In the genomic region with DNA sequence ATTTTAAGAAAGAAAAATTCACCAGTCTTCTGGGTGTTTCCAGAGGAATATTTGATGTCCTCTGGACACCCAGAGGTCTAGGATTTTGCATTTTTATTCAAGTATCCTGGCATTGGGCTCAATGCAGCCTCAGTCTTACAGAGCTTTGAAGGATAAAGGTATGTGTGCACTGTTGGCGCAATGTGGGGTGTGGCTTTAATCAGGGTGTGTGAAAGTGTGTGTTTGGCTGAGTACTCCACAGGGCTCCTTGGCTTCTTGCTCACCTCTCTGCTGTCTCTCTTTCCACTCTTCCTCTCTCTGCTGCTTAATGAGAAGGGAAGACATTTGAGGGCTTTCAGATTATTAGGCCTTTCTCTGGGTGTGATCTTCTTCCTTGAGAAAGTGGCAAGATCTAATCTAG, we compare ENCODE assay signal across 21 cellular contexts.
A peak's percentile ranks its signal among the peaks of the same experiment; 100 is the strongest.
DNase-seq lines count a peak whose midpoint lies in the region; ATAC-seq and TF ChIP-seq lines count a peak whose summit lies in the region.
"Had no signal": no experiment of that assay in that cellular context is flagged by ENCODE, and none has a peak within 500 bp of the region (broad histone marks: within the 10 kb centered on the region; RNA-seq: fewer than 3 reads in every experiment).

No MANE protein-coding gene starts in this region.

- H3K27me3 Mint-ChIP-seq in nephron progenitor cell (ENCODE audit: low read depth, poor library complexity) = peaks cover 9% of the 10 kb centered on the region

- H3K27ac ChIP-seq in left lung (no peak overlapping the region), upper lobe of right lung (no peak overlapping the region)
- H3K27ac ChIP-seq: 22Rv1, BLaER1, C4-2B, GM23248 had no signal

- peak overlapping the region; percentile 76 for H3K27ac Mint-ChIP-seq in nephron progenitor cell
- H3K27ac Mint-ChIP-seq: B cell; CD4-positive, CD25-positive, alpha-beta regulatory T cell; CD8-positive, alpha-beta T cell had no signal

- TF ChIP-seq CTCF in epithelial cell of esophagus (IDR thresholded peaks at IDR 0.05; ENCODE audit: insufficient read depth, low read depth, low read length, missing control alignments) = no peak
- TF ChIP-seq CTCF in left lung (IDR thresholded peaks at IDR 0.05) = no peak
- TF ChIP-seq CTCF in nephron progenitor cell (IDR thresholded peaks at IDR 0.05) = no peak
- no peak for TF ChIP-seq CTCF in upper lobe of right lung (IDR thresholded peaks at IDR 0.05)

- peak; percentile 24 for ATAC-seq in left lung
- ATAC-seq in upper lobe of right lung = peak; percentile 60
- ATAC-seq: CD8-positive, alpha-beta T cell; GM12878 had no signal

- H3K9me3 ChIP-seq in left lung = peaks cover 0 to 5% of the 10 kb centered on the region in 2 donors
- H3K9me3 ChIP-seq in upper lobe of right lung = no peaks in the 10 kb centered on the region

- H3K9me3 Mint-ChIP-seq in nephron progenitor cell = peaks cover 60% of the 10 kb centered on the region
- H3K9me3 Mint-ChIP-seq: CD8-positive, alpha-beta T cell had no signal

- H3K4me3 ChIP-seq in epithelial cell of esophagus (ENCODE audit: low read length) (no peak overlapping the region), left lung (no peak overlapping the region), upper lobe of right lung (no peak overlapping the region)
- H3K4me3 ChIP-seq: BLaER1, GM12878, GM23248 had no signal

- H3K4me1 Mint-ChIP-seq in nephron progenitor cell = peaks cover 30% of the 10 kb centered on the region
- H3K4me1 Mint-ChIP-seq: B cell had no signal

- H3K27me3 ChIP-seq in left lung = no peaks in the 10 kb centered on the region
- H3K27me3 ChIP-seq in upper lobe of right lung = no peaks in the 10 kb centered on the region
- H3K27me3 ChIP-seq: BLaER1 had no signal

- DNase-seq in epithelial cell of esophagus (ENCODE audit: low read depth) = peak; percentile 19
- DNase-seq in left lung = no peak
- DNase-seq in nephron progenitor cell = no peak
- no peak for DNase-seq in upper lobe of right lung
- DNase-seq in posterior cingulate gyrus = no peak
- no peak for DNase-seq in activated effector memory CD4-positive, alpha-beta T cell treated with anti-CD3 and anti-CD28 coated beads, Interleukin-2, amount 50 U/mL, for 16 hours
- DNase-seq in COLO668 (lab: John Stamatoyannopoulos, UW; ENCODE audit: unreplicated experiment) = no peak
- DNase-seq: CD4-positive, CD25-positive, alpha-beta regulatory T cell; CD8-positive, alpha-beta T cell; DMS 273 treated with DMSO at 0.1 percent for 48 hours; DMS79; EL; GDM1; GM23248; H7; HCEC 1CT had no signal

- peaks cover 21% of the 10 kb centered on the region for H3K36me3 Mint-ChIP-seq in nephron progenitor cell (ENCODE audit: low read depth)
- H3K36me3 Mint-ChIP-seq: CD8-positive, alpha-beta T cell had no signal

- H3K4me1 ChIP-seq in left lung (no peaks in the 10 kb centered on the region), upper lobe of right lung (no peaks in the 10 kb centered on the region)

- intact Hi-C loops in left lung (cut with DNase I) (no loop called here), upper lobe of right lung (cut with DNase I) (no loop called here), posterior cingulate gyrus (cut with DNase I) (no loop called here)

- no peak overlapping the region for H3K4me3 Mint-ChIP-seq in nephron progenitor cell
- H3K4me3 Mint-ChIP-seq: B cell; CD4-positive, CD25-positive, alpha-beta regulatory T cell; CD8-positive, alpha-beta T cell had no signal

- H3K36me3 ChIP-seq in left lung = no peaks in the 10 kb centered on the region
- no peaks in the 10 kb centered on the region for H3K36me3 ChIP-seq in upper lobe of right lung
- H3K36me3 ChIP-seq: BLaER1 had no signal
